1 cellular context compared by ENCODE assay signal in genomic region chr9:127308559-127309429, GRCh38.
TF ChIP-seq lines count a peak whose summit lies in the region.

No MANE protein-coding gene starts in this region.

TF ChIP-seq in K562, 482 proteins besides CTCF, POLR2A, EP300 and RAD21 (continued from another document):
- TF ChIP-seq, protein P1, sequence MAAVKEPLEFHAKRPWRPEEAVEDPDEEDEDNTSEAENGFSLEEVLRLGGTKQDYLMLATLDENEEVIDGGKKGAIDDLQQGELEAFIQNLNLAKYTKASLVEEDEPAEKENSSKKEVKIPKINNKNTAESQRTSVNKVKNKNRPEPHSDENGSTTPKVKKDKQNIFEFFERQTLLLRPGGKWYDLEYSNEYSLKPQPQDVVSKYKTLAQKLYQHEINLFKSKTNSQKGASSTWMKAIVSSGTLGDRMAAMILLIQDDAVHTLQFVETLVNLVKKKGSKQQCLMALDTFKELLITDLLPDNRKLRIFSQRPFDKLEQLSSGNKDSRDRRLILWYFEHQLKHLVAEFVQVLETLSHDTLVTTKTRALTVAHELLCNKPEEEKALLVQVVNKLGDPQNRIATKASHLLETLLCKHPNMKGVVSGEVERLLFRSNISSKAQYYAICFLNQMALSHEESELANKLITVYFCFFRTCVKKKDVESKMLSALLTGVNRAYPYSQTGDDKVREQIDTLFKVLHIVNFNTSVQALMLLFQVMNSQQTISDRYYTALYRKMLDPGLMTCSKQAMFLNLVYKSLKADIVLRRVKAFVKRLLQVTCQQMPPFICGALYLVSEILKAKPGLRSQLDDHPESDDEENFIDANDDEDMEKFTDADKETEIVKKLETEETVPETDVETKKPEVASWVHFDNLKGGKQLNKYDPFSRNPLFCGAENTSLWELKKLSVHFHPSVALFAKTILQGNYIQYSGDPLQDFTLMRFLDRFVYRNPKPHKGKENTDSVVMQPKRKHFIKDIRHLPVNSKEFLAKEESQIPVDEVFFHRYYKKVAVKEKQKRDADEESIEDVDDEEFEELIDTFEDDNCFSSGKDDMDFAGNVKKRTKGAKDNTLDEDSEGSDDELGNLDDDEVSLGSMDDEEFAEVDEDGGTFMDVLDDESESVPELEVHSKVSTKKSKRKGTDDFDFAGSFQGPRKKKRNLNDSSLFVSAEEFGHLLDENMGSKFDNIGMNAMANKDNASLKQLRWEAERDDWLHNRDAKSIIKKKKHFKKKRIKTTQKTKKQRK (IDR thresholded peaks at IDR 0.05; ENCODE audit: borderline replicate concordance, low read depth, low read length), result no peak
- peak; percentile 99 for TF ChIP-seq CEBPB (tag; IDR thresholded peaks at IDR 0.05)
- peak; percentile 62; the same call in 1 of the 2 replicates for TF ChIP-seq ATF7 (IDR thresholded peaks at IDR 0.05)
- TF ChIP-seq CREB3 (tag; conservative IDR thresholded peaks at IDR 0.05; ENCODE audit: low read depth), result no peak
- TF ChIP-seq, protein P2, sequence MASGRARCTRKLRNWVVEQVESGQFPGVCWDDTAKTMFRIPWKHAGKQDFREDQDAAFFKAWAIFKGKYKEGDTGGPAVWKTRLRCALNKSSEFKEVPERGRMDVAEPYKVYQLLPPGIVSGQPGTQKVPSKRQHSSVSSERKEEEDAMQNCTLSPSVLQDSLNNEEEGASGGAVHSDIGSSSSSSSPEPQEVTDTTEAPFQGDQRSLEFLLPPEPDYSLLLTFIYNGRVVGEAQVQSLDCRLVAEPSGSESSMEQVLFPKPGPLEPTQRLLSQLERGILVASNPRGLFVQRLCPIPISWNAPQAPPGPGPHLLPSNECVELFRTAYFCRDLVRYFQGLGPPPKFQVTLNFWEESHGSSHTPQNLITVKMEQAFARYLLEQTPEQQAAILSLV (tag; IDR thresholded peaks at IDR 0.05), result peak; percentile 59; the same call in 1 of the 2 replicates
- no peak for TF ChIP-seq MTA1 (IDR thresholded peaks at IDR 0.05; ENCODE audit: borderline replicate concordance)
- TF ChIP-seq, protein P3, sequence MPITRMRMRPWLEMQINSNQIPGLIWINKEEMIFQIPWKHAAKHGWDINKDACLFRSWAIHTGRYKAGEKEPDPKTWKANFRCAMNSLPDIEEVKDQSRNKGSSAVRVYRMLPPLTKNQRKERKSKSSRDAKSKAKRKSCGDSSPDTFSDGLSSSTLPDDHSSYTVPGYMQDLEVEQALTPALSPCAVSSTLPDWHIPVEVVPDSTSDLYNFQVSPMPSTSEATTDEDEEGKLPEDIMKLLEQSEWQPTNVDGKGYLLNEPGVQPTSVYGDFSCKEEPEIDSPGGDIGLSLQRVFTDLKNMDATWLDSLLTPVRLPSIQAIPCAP (CRISPR knock-in tag; IDR thresholded peaks at IDR 0.05; ENCODE audit: borderline replicate concordance), result no peak
- TF ChIP-seq HNRNPK (IDR thresholded peaks at IDR 0.05; ENCODE audit: low read depth, low read length, poor library complexity, severe bottlenecking), result no peak
- TF ChIP-seq, protein P4, sequence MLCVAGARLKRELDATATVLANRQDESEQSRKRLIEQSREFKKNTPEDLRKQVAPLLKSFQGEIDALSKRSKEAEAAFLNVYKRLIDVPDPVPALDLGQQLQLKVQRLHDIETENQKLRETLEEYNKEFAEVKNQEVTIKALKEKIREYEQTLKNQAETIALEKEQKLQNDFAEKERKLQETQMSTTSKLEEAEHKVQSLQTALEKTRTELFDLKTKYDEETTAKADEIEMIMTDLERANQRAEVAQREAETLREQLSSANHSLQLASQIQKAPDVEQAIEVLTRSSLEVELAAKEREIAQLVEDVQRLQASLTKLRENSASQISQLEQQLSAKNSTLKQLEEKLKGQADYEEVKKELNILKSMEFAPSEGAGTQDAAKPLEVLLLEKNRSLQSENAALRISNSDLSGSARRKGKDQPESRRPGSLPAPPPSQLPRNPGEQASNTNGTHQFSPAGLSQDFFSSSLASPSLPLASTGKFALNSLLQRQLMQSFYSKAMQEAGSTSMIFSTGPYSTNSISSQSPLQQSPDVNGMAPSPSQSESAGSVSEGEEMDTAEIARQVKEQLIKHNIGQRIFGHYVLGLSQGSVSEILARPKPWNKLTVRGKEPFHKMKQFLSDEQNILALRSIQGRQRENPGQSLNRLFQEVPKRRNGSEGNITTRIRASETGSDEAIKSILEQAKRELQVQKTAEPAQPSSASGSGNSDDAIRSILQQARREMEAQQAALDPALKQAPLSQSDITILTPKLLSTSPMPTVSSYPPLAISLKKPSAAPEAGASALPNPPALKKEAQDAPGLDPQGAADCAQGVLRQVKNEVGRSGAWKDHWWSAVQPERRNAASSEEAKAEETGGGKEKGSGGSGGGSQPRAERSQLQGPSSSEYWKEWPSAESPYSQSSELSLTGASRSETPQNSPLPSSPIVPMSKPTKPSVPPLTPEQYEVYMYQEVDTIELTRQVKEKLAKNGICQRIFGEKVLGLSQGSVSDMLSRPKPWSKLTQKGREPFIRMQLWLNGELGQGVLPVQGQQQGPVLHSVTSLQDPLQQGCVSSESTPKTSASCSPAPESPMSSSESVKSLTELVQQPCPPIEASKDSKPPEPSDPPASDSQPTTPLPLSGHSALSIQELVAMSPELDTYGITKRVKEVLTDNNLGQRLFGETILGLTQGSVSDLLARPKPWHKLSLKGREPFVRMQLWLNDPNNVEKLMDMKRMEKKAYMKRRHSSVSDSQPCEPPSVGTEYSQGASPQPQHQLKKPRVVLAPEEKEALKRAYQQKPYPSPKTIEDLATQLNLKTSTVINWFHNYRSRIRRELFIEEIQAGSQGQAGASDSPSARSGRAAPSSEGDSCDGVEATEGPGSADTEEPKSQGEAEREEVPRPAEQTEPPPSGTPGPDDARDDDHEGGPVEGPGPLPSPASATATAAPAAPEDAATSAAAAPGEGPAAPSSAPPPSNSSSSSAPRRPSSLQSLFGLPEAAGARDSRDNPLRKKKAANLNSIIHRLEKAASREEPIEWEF (CRISPR knock-in tag; IDR thresholded peaks at IDR 0.05), result no peak
- no peak for TF ChIP-seq WHSC1 (IDR thresholded peaks at IDR 0.05; ENCODE audit: low read length)
- TF ChIP-seq ZNF407 (IDR thresholded peaks at IDR 0.05; ENCODE audit: low read depth), result no peak
- no peak for TF ChIP-seq CBX2 (IDR thresholded peaks at IDR 0.05; ENCODE audit: insufficient read depth, low read length, poor library complexity, severe bottlenecking)
- no peak for TF ChIP-seq CBFB (CRISPR knock-in tag; IDR thresholded peaks at IDR 0.05)
